Comparison of ENCODE assay signal across 8 cellular contexts in genomic region chr2:96739633-96740428, GRCh38. TPM values are rescaled to one million over a fixed set of nuclear protein-coding genes. Genes with fewer than 3 reads are reported as not detected.
DNase-seq lines count a peak whose midpoint lies in the region; FAIRE-seq and TF ChIP-seq lines count a peak whose summit lies in the region.

Gene LMAN2L, minus strand, starts transcription at chr2:96740064. Its CDS starts 24 bp downstream, at chr2:96740040.

- FAIRE-seq in frontal cortex (lab: Jason Lieb, UNC) = peak; percentile 75

- H3K9me3 ChIP-seq in neutrophil = no peaks in the 10 kb centered on the region

- POLR2A ChIA-PET in HEK293T (lab: Yijun Ruan, JAX) = interaction anchor here (0.7 kb wide), 1 partner anchor 21 kb away, joined by 4 read pairs; the partner anchor contains the start of gene CNNM4

- no peaks in the 10 kb centered on the region for H3K36me3 ChIP-seq in neutrophil

- H3K4me3 Mint-ChIP-seq in activated naive CD4-positive, alpha-beta T cell treated with anti-CD3 and anti-CD28 coated beads, Interleukin-2, amount 10 ng/mL, durations not matched to agents 7 days and 5 days = peak within 1 kb of the TSS; percentile 91

- CTCF ChIA-PET in HEK293T (lab: Yijun Ruan, JAX) = no interaction called here
- CTCF ChIA-PET in activated naive CD4-positive, alpha-beta T cell treated with anti-CD3 and anti-CD28 coated beads, Interleukin-2, amount 10 ng/mL, durations not matched to agents 7 days and 5 days (lab: Charles Lee) = interaction anchor here (1.1 to 1.3 kb wide), 2 partner anchors 19 to 186 kb away, joined by 3 read pairs; no protein-coding TSS in a partner anchor

- peaks cover 46% of the 10 kb centered on the region for H3K4me1 Mint-ChIP-seq in activated naive CD4-positive, alpha-beta T cell treated with anti-CD3 and anti-CD28 coated beads, Interleukin-2, amount 10 ng/mL, durations not matched to agents 7 days and 5 days

- H3K9me3 Mint-ChIP-seq in activated naive CD4-positive, alpha-beta T cell treated with anti-CD3 and anti-CD28 coated beads, Interleukin-2, amount 10 ng/mL, durations not matched to agents 7 days and 5 days = no peaks in the 10 kb centered on the region

- no peaks in the 10 kb centered on the region for H3K27me3 ChIP-seq in neutrophil

- H3K27ac ChIP-seq in neutrophil (peak within 1 kb of the TSS; percentile 62), substantia nigra (ENCODE audit: low read depth, low read length, poor library complexity, severe bottlenecking) (peak within 1 kb of the TSS; percentile 77)

- peak; percentile 45 for TF ChIP-seq CTCF in neutrophil (IDR thresholded peaks at IDR 0.05)

- peak within 1 kb of the TSS; percentile 66 to 96 for H3K4me3 ChIP-seq in neutrophil (ENCODE audit: low read depth in 1 of 2, low read length in 1 of 2)

- H3K27ac Mint-ChIP-seq in activated naive CD4-positive, alpha-beta T cell treated with anti-CD3 and anti-CD28 coated beads, Interleukin-2, amount 10 ng/mL, durations not matched to agents 7 days and 5 days = peak within 1 kb of the TSS; percentile 69

- in situ Hi-C loops in SK-MEL-5 (cut with HindIII; ENCODE audit: low pct_unique_long_range_greater_than_20kb, low sequenced_read_pairs) = no loop called here

- peaks cover 8% of the 10 kb centered on the region for H3K36me3 Mint-ChIP-seq in activated naive CD4-positive, alpha-beta T cell treated with anti-CD3 and anti-CD28 coated beads, Interleukin-2, amount 10 ng/mL, durations not matched to agents 7 days and 5 days

- peak; percentile 92 for DNase-seq in GF-D8 (lab: John Stamatoyannopoulos, UW)
- peak; percentile 97 for DNase-seq in HEK293T (ENCODE audit: extremely low spot score)
- peak; percentile 98 for DNase-seq in MV-4-11 (lab: John Stamatoyannopoulos, UW)
- peak; percentile 98 for DNase-seq in SK-MEL-5 (ENCODE audit: low read depth, low spot score)
- DNase-seq in activated naive CD4-positive, alpha-beta T cell treated with anti-CD3 and anti-CD28 coated beads, Interleukin-2, amount 10 ng/mL, durations not matched to agents 7 days and 5 days = peak; percentile 100
- peak; percentile 75 to 89 for DNase-seq in frontal cortex (ENCODE audit: low spot score in 2 of 2)
- peak; percentile 67 to 99 (median 96) for DNase-seq in substantia nigra (lab: John Stamatoyannopoulos, UW)

- H3K4me1 ChIP-seq in neutrophil (ENCODE audit: control insufficient read depth in 1 of 2, insufficient read depth in 1 of 2, low read depth in 1 of 2, low read length in 1 of 2) = peaks cover 23 to 24% of the 10 kb centered on the region in 2 experiments

- H3K27me3 Mint-ChIP-seq in activated naive CD4-positive, alpha-beta T cell treated with anti-CD3 and anti-CD28 coated beads, Interleukin-2, amount 10 ng/mL, durations not matched to agents 7 days and 5 days = peaks cover 4% of the 10 kb centered on the region

TF ChIP-seq in HEK293T, 16 proteins besides CTCF, POLR2A, EP300 and RAD21:
- TF ChIP-seq L3MBTL2 (conservative IDR thresholded peaks at IDR 0.05) (no peak; the same call in 1 of the 2 replicates), PKNOX1 (IDR thresholded peaks at IDR 0.05) (peak; percentile 79)

RNA-seq across cellular contexts. Expression of gene LMAN2L, which starts in this region (rescaled TPM):
- 20.1 and 21.9 TPM in 2 replicates for total RNA-seq in SK-MEL-5 (2014; rRNA removed; shearing (Covaris generic))
- 18.0 and 20.8 TPM in 2 replicates for polyA plus RNA-seq in SK-MEL-5 (2015; cell fraction: cytosol; rRNA removed)
- 9.3 and 12.7 TPM in 2 replicates for polyA plus RNA-seq in SK-MEL-5 (2015; cell fraction: nucleus; rRNA removed)
- 23.6 TPM for total RNA-seq in frontal cortex

Comparison
In these comparisons a context has a peak if more than half of its experiments do, and no peak if none do; other contexts are left out.
1. Peak in every context shown above with its lines: DNase-seq, H3K4me3 ChIP-seq and H3K27ac ChIP-seq.